ENCODE assay signal across 8 cellular contexts in genomic region chr11:76782526-76783293, GRCh38. TPM values are rescaled to one million over a fixed set of nuclear protein-coding genes. Genes with fewer than 3 reads are reported as not detected.
DNase-seq lines count a peak whose midpoint lies in the region; ATAC-seq and TF ChIP-seq lines count a peak whose summit lies in the region.

No MANE protein-coding gene starts in this region.

- peaks cover 27% of the 10 kb centered on the region for H3F3A ChIP-seq in neural progenitor cell (ENCODE audit: low read depth)

- no peak for TF ChIP-seq CTCF in neural progenitor cell (IDR thresholded peaks at IDR 0.05)
- TF ChIP-seq CTCF in upper lobe of right lung (IDR thresholded peaks at IDR 0.05): no peak

- H4K20me1 ChIP-seq in neural progenitor cell (ENCODE audit: low read depth): peaks cover 37% of the 10 kb centered on the region

- H3K9me3 Mint-ChIP-seq in activated naive CD4-positive, alpha-beta T cell treated with anti-CD3 and anti-CD28 coated beads, Interleukin-2, amount 50 U/mL, for 24 hours: no peaks in the 10 kb centered on the region
- peaks cover 10% of the 10 kb centered on the region for H3K9me3 Mint-ChIP-seq in neural progenitor cell

- peak overlapping the region; percentile 83 for H3K4me3 Mint-ChIP-seq in activated naive CD4-positive, alpha-beta T cell treated with anti-CD3 and anti-CD28 coated beads, Interleukin-2, amount 50 U/mL, for 24 hours
- H3K4me3 Mint-ChIP-seq in neural progenitor cell: peak overlapping the region; percentile 93

- DNase-seq in DMS 273 treated with DMSO at 0.1 percent for 48 hours (lab: John Stamatoyannopoulos, UW) (peak; percentile 95), HS-5 (ENCODE audit: low read depth) (peak; percentile 86), NCI-H82 (lab: John Stamatoyannopoulos, UW) (peak; percentile 97), germinal center (ENCODE audit: low spot score) (peak; percentile 62), neural progenitor cell (ENCODE audit: low spot score) (peak; percentile 98), upper lobe of right lung (peak; percentile 91)

- peaks cover 2% of the 10 kb centered on the region for H3K36me3 Mint-ChIP-seq in activated naive CD4-positive, alpha-beta T cell treated with anti-CD3 and anti-CD28 coated beads, Interleukin-2, amount 50 U/mL, for 24 hours
- H3K36me3 Mint-ChIP-seq in neural progenitor cell: peaks cover 29% of the 10 kb centered on the region

- H2AFZ ChIP-seq in neural progenitor cell (replicated peaks): peak overlapping the region; percentile 70

- H3K27me3 ChIP-seq in neural progenitor cell (no peaks in the 10 kb centered on the region), upper lobe of right lung (no peaks in the 10 kb centered on the region)

- H3K4me1 Mint-ChIP-seq in activated naive CD4-positive, alpha-beta T cell treated with anti-CD3 and anti-CD28 coated beads, Interleukin-2, amount 50 U/mL, for 24 hours: peaks cover 10% of the 10 kb centered on the region
- H3K4me1 Mint-ChIP-seq in neural progenitor cell: peaks cover 53% of the 10 kb centered on the region

- H3K9me3 ChIP-seq in neural progenitor cell (ENCODE audit: low read depth) (no peaks in the 10 kb centered on the region), upper lobe of right lung (no peaks in the 10 kb centered on the region)

- peaks cover 35% of the 10 kb centered on the region for H3K4me1 ChIP-seq in neural progenitor cell
- peaks cover 21% of the 10 kb centered on the region for H3K4me1 ChIP-seq in upper lobe of right lung

- H3K9ac ChIP-seq in neural progenitor cell: peak overlapping the region; percentile 33

- H3K36me3 ChIP-seq in neural progenitor cell (no peaks in the 10 kb centered on the region), upper lobe of right lung (no peaks in the 10 kb centered on the region)

- peaks cover 29% of the 10 kb centered on the region for H3K27me3 Mint-ChIP-seq in activated naive CD4-positive, alpha-beta T cell treated with anti-CD3 and anti-CD28 coated beads, Interleukin-2, amount 50 U/mL, for 24 hours
- peaks cover 9% of the 10 kb centered on the region for H3K27me3 Mint-ChIP-seq in neural progenitor cell (ENCODE audit: insufficient read depth, low read depth)

- H3K79me2 ChIP-seq in neural progenitor cell (ENCODE audit: low read depth): peaks cover 38% of the 10 kb centered on the region

- peak overlapping the region; percentile 94 for H3K27ac ChIP-seq in neural progenitor cell
- peak overlapping the region; percentile 81 for H3K27ac ChIP-seq in upper lobe of right lung

- intact Hi-C loops in upper lobe of right lung (cut with DNase I): no loop called here

- H3K4me2 ChIP-seq in neural progenitor cell: peak overlapping the region; percentile 95

- H3K27ac Mint-ChIP-seq in activated naive CD4-positive, alpha-beta T cell treated with anti-CD3 and anti-CD28 coated beads, Interleukin-2, amount 50 U/mL, for 24 hours: no peak overlapping the region
- peak overlapping the region; percentile 92 for H3K27ac Mint-ChIP-seq in neural progenitor cell

- peak; percentile 90 for ATAC-seq in upper lobe of right lung
- no peak for ATAC-seq in HG03095 (IDR thresholded peaks at IDR 0.05; ENCODE audit: unreplicated experiment)

- peak overlapping the region; percentile 80 for H3K4me3 ChIP-seq in neural progenitor cell
- H3K4me3 ChIP-seq in upper lobe of right lung: peak overlapping the region; percentile 84

RNA-seq across cellular contexts. Expression of gene TSKU, which starts 0.4 kb away (rescaled TPM):
- total RNA-seq in neural progenitor cell (ENCODE audit: low replicate concordance): 7.1 and 22.8 TPM in 2 replicates
- 18.1 TPM for total RNA-seq in upper lobe of right lung
